In genomic region chr7:43311694-43312093, GRCh38 we compare ENCODE assay signal across 29 cellular contexts.
"Had no signal": no experiment of that assay in that cellular context is flagged by ENCODE, and none has a peak within 500 bp of the region (broad histone marks: within the 10 kb centered on the region; RNA-seq: fewer than 3 reads in every experiment).

No MANE protein-coding gene starts in this region.

- H3K27me3 Mint-ChIP-seq: progenitor cell of endocrine pancreas; stimulated activated naive CD8-positive, alpha-beta T cell treated with anti-CD3 and anti-CD28 coated beads, Interleukin-15, Interleukin-2, amounts not matched to agents 100 ng/mL and 50 ng/mL, for 24 hours had no signal

- H3K9ac ChIP-seq: parathyroid adenoma had no signal

- H3K27ac Mint-ChIP-seq: naive thymus-derived CD4-positive, alpha-beta T cell; natural killer cell; nephron; progenitor cell of endocrine pancreas; stimulated activated naive B cell treated with anti-CD40 and anti-IgM and Interleukin-4, amounts not matched to agents 10 μg/mL and 1 μg/mL and 100 μg/mL, for 72 hours; stimulated activated naive CD8-positive, alpha-beta T cell treated with anti-CD3 and anti-CD28 coated beads, Interleukin-15, Interleukin-2, amounts not matched to agents 100 ng/mL and 50 ng/mL, for 24 hours; type B pancreatic cell had no signal

- H3K79me2 ChIP-seq: parathyroid adenoma had no signal

- H3K4me1 ChIP-seq: parathyroid adenoma, psoas muscle, right lobe of liver, spleen, stomach, thyroid gland, tibial nerve, upper lobe of right lung, uterus had no signal

- H3K9me3 ChIP-seq: ovary, psoas muscle, right lobe of liver, spleen, stomach, thoracic aorta, thyroid gland, tibial nerve, upper lobe of right lung, uterus had no signal

- H3K4me2 ChIP-seq: smooth muscle cell had no signal

- ATAC-seq: naive thymus-derived CD4-positive, alpha-beta T cell; natural killer cell; psoas muscle; right cardiac atrium; right lobe of liver; stimulated activated naive B cell treated with anti-CD40 and anti-IgM and Interleukin-4, amounts not matched to agents 10 μg/mL and 1 μg/mL and 100 μg/mL, for 72 hours; upper lobe of right lung had no signal

- H3K27me3 ChIP-seq: ovary, right lobe of liver, spleen, stomach, thyroid gland, tibial nerve, upper lobe of right lung, uterus had no signal

- H3K4me3 Mint-ChIP-seq: naive thymus-derived CD4-positive, alpha-beta T cell; natural killer cell; nephron; stimulated activated naive B cell treated with anti-CD40 and anti-IgM and Interleukin-4, amounts not matched to agents 10 μg/mL and 1 μg/mL and 100 μg/mL, for 72 hours; stimulated activated naive CD8-positive, alpha-beta T cell treated with anti-CD3 and anti-CD28 coated beads, Interleukin-15, Interleukin-2, amounts not matched to agents 100 ng/mL and 50 ng/mL, for 24 hours; type B pancreatic cell had no signal

- H3K36me3 Mint-ChIP-seq: naive thymus-derived CD4-positive, alpha-beta T cell; natural killer cell; stimulated activated naive B cell treated with anti-CD40 and anti-IgM and Interleukin-4, amounts not matched to agents 10 μg/mL and 1 μg/mL and 100 μg/mL, for 72 hours; type B pancreatic cell had no signal

- H3K36me3 ChIP-seq: ovary, right lobe of liver, spleen, stomach, thoracic aorta, thyroid gland, tibial nerve, upper lobe of right lung, uterus had no signal

- H3K27ac ChIP-seq: ovary, parathyroid adenoma, psoas muscle, right lobe of liver, skin epidermis, spleen, stomach, thoracic aorta, thyroid gland, tibial nerve, upper lobe of right lung, uterus had no signal

- H3K4me3 ChIP-seq: ovary, psoas muscle, right lobe of liver, skin epidermis, smooth muscle cell, spleen, stomach, thoracic aorta, thyroid gland, tibial nerve, upper lobe of right lung, uterus had no signal

- H3K4me1 Mint-ChIP-seq: natural killer cell had no signal

- H3K9me3 Mint-ChIP-seq: natural killer cell; nephron; stimulated activated naive B cell treated with anti-CD40 and anti-IgM and Interleukin-4, amounts not matched to agents 10 μg/mL and 1 μg/mL and 100 μg/mL, for 72 hours; stimulated activated naive CD8-positive, alpha-beta T cell treated with anti-CD3 and anti-CD28 coated beads, Interleukin-15, Interleukin-2, amounts not matched to agents 100 ng/mL and 50 ng/mL, for 24 hours; type B pancreatic cell had no signal

- DNase-seq: naive thymus-derived CD4-positive, alpha-beta T cell; natural killer cell; occipital lobe; ovary; posterior cingulate gyrus; psoas muscle; right cardiac atrium; right lobe of liver; spleen; stimulated activated CD4-positive, alpha-beta T cell treated with anti-CD3 and anti-CD28 coated beads, Interleukin-12 subunit alpha, Interleukin-12 subunit beta, amount 100 ng/mL, for 4 hours; stimulated activated CD4-positive, alpha-beta T cell treated with anti-CD3 and anti-CD28 coated beads, Interleukin-1b, Interleukin-23, amount 100 ng/mL, for 48 hours; stimulated activated CD4-positive, alpha-beta T cell treated with anti-CD3 and anti-CD28 coated beads, Interleukin-4, amount 100 ng/mL, for 1 hour; stimulated activated CD4-positive, alpha-beta T cell treated with anti-CD3 and anti-CD28 coated beads, Interleukin-4, amount 100 ng/mL, for 4 hours; stimulated activated CD8-positive, alpha-beta memory T cell treated with anti-CD3 and anti-CD28 coated beads, Interleukin-4, amount 100 ng/mL, for 48 hours; stimulated activated naive B cell treated with anti-CD40 and anti-IgM and Interleukin-4, amounts not matched to agents 10 μg/mL and 1 μg/mL and 100 μg/mL, for 72 hours; stimulated activated naive CD4-positive, alpha-beta T cell treated with Interleukin-2 at 50 U/mL for 16 hours; stomach; thyroid gland; upper lobe of right lung; uterus had no signal
